ENCODE assay signal across 8 cellular contexts in the genomic region with DNA sequence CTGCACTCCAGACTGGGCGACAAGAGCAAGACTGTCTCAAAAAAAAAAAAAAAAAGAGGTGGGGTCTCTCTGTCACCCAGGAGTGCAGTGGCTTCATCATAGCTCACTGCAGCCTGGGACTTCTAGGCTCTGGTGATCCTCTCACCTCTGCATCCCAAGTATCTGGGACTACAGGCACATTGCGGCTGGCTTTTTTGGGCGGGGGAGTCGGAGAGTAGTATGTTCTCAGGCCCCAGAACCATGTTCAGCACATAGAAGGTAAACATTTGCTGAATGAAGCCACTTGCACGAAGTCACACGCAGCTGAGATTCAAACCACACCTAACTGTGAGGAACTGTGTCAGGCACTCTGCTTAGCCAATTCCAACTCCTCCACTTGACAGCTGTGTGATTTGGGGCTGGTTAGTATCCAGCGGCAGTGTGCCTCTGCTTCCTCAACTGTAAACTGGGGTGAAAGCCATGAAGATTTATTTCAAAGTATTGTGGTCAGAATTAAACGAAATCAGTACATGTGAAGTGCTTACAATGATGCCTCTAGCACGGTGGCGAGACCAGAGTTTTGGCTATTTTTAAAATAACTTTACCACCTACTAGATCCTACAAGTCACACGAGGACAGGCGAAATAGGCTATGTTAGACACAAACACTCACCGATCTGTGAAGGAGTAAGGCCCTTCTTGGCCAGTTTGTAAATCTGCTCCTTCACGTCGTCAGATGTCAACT. TPM values are rescaled to one million over a fixed set of nuclear protein-coding genes. Genes with fewer than 3 reads are reported as not detected.
DNase-seq lines count a peak whose midpoint lies in the region; ATAC-seq and TF ChIP-seq lines count a peak whose summit lies in the region.

No MANE protein-coding gene starts in this region.

- H3K4ac ChIP-seq in IMR-90 (ENCODE audit: low read depth, low read length): peak overlapping the region; percentile 78

- H3K79me1 ChIP-seq in IMR-90 (ENCODE audit: low read depth in 1 of 2, low read length in 2 of 2): peaks cover 12 to 29% of the 10 kb centered on the region in 2 experiments

- 0 out of 2 replicates have a peak, but pooled peaks cover 3% of the 10 kb centered on the region for H3K9me1 ChIP-seq in IMR-90 (ENCODE audit: insufficient read depth, low read length)

- intact Hi-C loops in IMR-90 (cut with micrococcal nuclease) (no loop called here), body of pancreas (cut with DNase I) (no loop called here)

- peak overlapping the region; percentile 30 for H4K5ac ChIP-seq in IMR-90 (ENCODE audit: low read depth, low read length)

- TF ChIP-seq RAD21 in IMR-90 (IDR thresholded peaks at IDR 0.05; ENCODE audit: low read length): no peak

- H3K27me3 ChIP-seq in IMR-90 (ENCODE audit: control insufficient read depth, insufficient read depth, low read length): no peaks in the 10 kb centered on the region
- no peaks in the 10 kb centered on the region for H3K27me3 ChIP-seq in body of pancreas

- ATAC-seq in IMR-90 (ENCODE audit: low read depth): no peak
- no peak for ATAC-seq in body of pancreas
- no peak for ATAC-seq in GM21786 (IDR thresholded peaks at IDR 0.05; ENCODE audit: unreplicated experiment)

- H2BK120ac ChIP-seq in IMR-90 (ENCODE audit: low read depth, low read length): no peak overlapping the region

- H2AK5ac ChIP-seq in IMR-90 (ENCODE audit: low read depth, low read length): peak overlapping the region; percentile 81

- no peak overlapping the region for H2BK20ac ChIP-seq in IMR-90 (ENCODE audit: low read depth, low read length)

- dilution Hi-C loops in IMR-90 (cut with HindIII; ENCODE audit: low sequenced_read_pairs, unreplicated experiment): no loop called here

- in situ Hi-C loops in IMR-90 (cut with MboI; ENCODE audit: low sequenced_read_pairs): no loop called here

- peak overlapping the region; percentile 57 for H4K91ac ChIP-seq in IMR-90 (ENCODE audit: insufficient read depth, low read depth, low read length)

- H2AK9ac ChIP-seq in IMR-90 (replicated peaks; ENCODE audit: low read depth, low read length, poor library complexity): peak overlapping the region; percentile 95

- peak overlapping the region; percentile 91 for H3K4me2 ChIP-seq in IMR-90 (ENCODE audit: low read depth, low read length)

- no TSS peak for BruUV-seq in IMR-90 (replicated peaks; lab: Mats Ljungman, UMichigan)

- H3K36me3 ChIP-seq in IMR-90 (ENCODE audit: control insufficient read depth, insufficient read depth, low read length) (peaks cover 11% of the 10 kb centered on the region), body of pancreas (replicated peaks in 1 of 2; ENCODE audit: insufficient read depth in 1 of 2, low read depth in 2 of 2) (peaks cover 6 to 21% of the 10 kb centered on the region in 2 donors), urinary bladder (ENCODE audit: insufficient read depth) (peaks cover 6% of the 10 kb centered on the region)

- H2BK5ac ChIP-seq in IMR-90 (ENCODE audit: low read depth, low read length, poor library complexity, severe bottlenecking): peak overlapping the region; percentile 80

- WGBS in IMR-90 (ENCODE audit: extremely low coverage in 2 of 2, insufficient read length in 1 of 2), 2 experiments: 45% methylated on average over 5 of the region's 15 CpGs; no CpG with 5 or more reads in 1 of the 2 experiments
- WGBS in body of pancreas, 2 donors: 6 to 14% methylated on average over 14 to 15 of the region's 15 CpGs
- WGBS in urinary bladder: 17% methylated on average over 15 of the region's 15 CpGs

- H3K4me3 ChIP-seq in IMR-90 (ENCODE audit: insufficient read depth, low read depth, low read length) (peak overlapping the region; percentile 72), body of pancreas (peak overlapping the region; percentile 84 to 88), urinary bladder (ENCODE audit: low read depth, low read length) (peak overlapping the region; percentile 76)

- H3K4me1 ChIP-seq in IMR-90 (ENCODE audit: control insufficient read depth, insufficient read depth, low read length) (peaks cover 4% of the 10 kb centered on the region; the same call in 1 of the 2 replicates), body of pancreas (peaks cover 29% of the 10 kb centered on the region), urinary bladder (ENCODE audit: insufficient read depth) (peaks cover 1% of the 10 kb centered on the region)

- peak overlapping the region; percentile 70 for H3K23ac ChIP-seq in IMR-90 (ENCODE audit: low read depth, low read length)

- POLR2A ChIA-PET in IMR-90 (lab: Charles Lee; ENCODE audit: unreplicated experiment): no interaction called here

- TF ChIP-seq POLR2A in IMR-90 (IDR thresholded peaks at IDR 0.05; ENCODE audit: low read depth, low read length) (no peak; the same call in 1 of the 2 replicates), body of pancreas (IDR thresholded peaks at IDR 0.05) (no peak)

- peak overlapping the region; percentile 89 for H3K9ac ChIP-seq in IMR-90 (ENCODE audit: low read depth, low read length)

- H4K8ac ChIP-seq in IMR-90 (ENCODE audit: low read depth in 2 of 2, low read length in 2 of 2): peak overlapping the region; percentile 70 to 94

- TF ChIP-seq CTCF in 22Rv1 (IDR thresholded peaks at IDR 0.05): no peak
- TF ChIP-seq CTCF in IMR-90 (conservative IDR thresholded peaks at IDR 0.05; ENCODE audit: low read depth, low read length): no peak
- no peak for TF ChIP-seq CTCF in body of pancreas (IDR thresholded peaks at IDR 0.05)

- peak overlapping the region; percentile 75 for H3K56ac ChIP-seq in IMR-90 (ENCODE audit: extremely low read depth, insufficient read depth, low read length)

- peak overlapping the region; percentile 97 for H2AFZ ChIP-seq in IMR-90 (replicated peaks; ENCODE audit: low read length, poor library complexity)

- no peak overlapping the region for H2BK15ac ChIP-seq in IMR-90 (ENCODE audit: low read depth, low read length)

- peak; percentile 2 for DNase-seq in IMR-90
- peak in 1 of 4 donors; percentile 22 for DNase-seq in body of pancreas
- peak; percentile 10 to 17 for DNase-seq in lung microvascular endothelial cell (ENCODE audit: low read depth in 2 of 2)
- no peak for DNase-seq in NCI-H2196 treated with DMSO at 0.1 percent for 48 hours (lab: John Stamatoyannopoulos, UW; ENCODE audit: unreplicated experiment)
- DNase-seq in NCI-H82 treated with DMSO at 0.1 percent for 48 hours (lab: John Stamatoyannopoulos, UW; ENCODE audit: unreplicated experiment): no peak

- CTCF ChIA-PET in IMR-90 (lab: Yijun Ruan, JAX): no interaction called here

- H3K14ac ChIP-seq in IMR-90 (replicated peaks; ENCODE audit: low read depth, low read length): peak overlapping the region; percentile 75

- H3K27ac ChIP-seq in 22Rv1 (peak overlapping the region; percentile 95), IMR-90 (ENCODE audit: insufficient read depth, low read length) (peak overlapping the region; percentile 83), body of pancreas (peak overlapping the region; percentile 75 to 94 (median 90)), urinary bladder (ENCODE audit: low read depth) (no peak overlapping the region)

- H3K9me3 ChIP-seq in IMR-90 (ENCODE audit: control insufficient read depth, insufficient read depth, low read length): no peaks in the 10 kb centered on the region
- H3K9me3 ChIP-seq in body of pancreas: no peaks in the 10 kb centered on the region

- peak overlapping the region; percentile 5; the same call in 1 of the 2 replicates for H3K18ac ChIP-seq in IMR-90 (ENCODE audit: low read depth, low read length)

- H4K20me1 ChIP-seq in IMR-90 (ENCODE audit: insufficient read depth, low read length): peaks cover 9% of the 10 kb centered on the region; the same call in 1 of the 2 replicates

TF ChIP-seq in IMR-90, 13 proteins besides CTCF, POLR2A, EP300 and RAD21:
- no peak for TF ChIP-seq MXI1 (IDR thresholded peaks at IDR 0.05; ENCODE audit: borderline replicate concordance, low read depth, low read length)
- no peak for TF ChIP-seq FOS (IDR thresholded peaks at IDR 0.05; ENCODE audit: low read depth, low read length)
- no peak for TF ChIP-seq NFE2L2 (IDR thresholded peaks at IDR 0.05; ENCODE audit: low read depth, low read length)
- no peak for TF ChIP-seq MAFK (IDR thresholded peaks at IDR 0.05; ENCODE audit: low read depth, low read length)
- no peak for TF ChIP-seq CEBPB (IDR thresholded peaks at IDR 0.05; ENCODE audit: low read depth, low read length)
- TF ChIP-seq RCOR1 (IDR thresholded peaks at IDR 0.05; ENCODE audit: insufficient replicate concordance, low read length): no peak
- no peak for TF ChIP-seq MAZ (IDR thresholded peaks at IDR 0.05; ENCODE audit: borderline replicate concordance, low read depth, low read length)
- TF ChIP-seq, protein P1, sequence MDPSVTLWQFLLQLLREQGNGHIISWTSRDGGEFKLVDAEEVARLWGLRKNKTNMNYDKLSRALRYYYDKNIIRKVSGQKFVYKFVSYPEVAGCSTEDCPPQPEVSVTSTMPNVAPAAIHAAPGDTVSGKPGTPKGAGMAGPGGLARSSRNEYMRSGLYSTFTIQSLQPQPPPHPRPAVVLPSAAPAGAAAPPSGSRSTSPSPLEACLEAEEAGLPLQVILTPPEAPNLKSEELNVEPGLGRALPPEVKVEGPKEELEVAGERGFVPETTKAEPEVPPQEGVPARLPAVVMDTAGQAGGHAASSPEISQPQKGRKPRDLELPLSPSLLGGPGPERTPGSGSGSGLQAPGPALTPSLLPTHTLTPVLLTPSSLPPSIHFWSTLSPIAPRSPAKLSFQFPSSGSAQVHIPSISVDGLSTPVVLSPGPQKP (IDR thresholded peaks at IDR 0.05; ENCODE audit: borderline replicate concordance, low read depth, low read length): no peak
- no peak for TF ChIP-seq BHLHE40 (IDR thresholded peaks at IDR 0.05; ENCODE audit: low read depth, low read length)
- no peak for TF ChIP-seq CHD1 (IDR thresholded peaks at IDR 0.05; ENCODE audit: low read depth, low read length)
- TF ChIP-seq SMC3 (IDR thresholded peaks at IDR 0.05; ENCODE audit: low read depth, low read length): no peak
- TF ChIP-seq RFX5 (IDR thresholded peaks at IDR 0.05; ENCODE audit: low read depth, low read length): no peak
- TF ChIP-seq, protein P2, sequence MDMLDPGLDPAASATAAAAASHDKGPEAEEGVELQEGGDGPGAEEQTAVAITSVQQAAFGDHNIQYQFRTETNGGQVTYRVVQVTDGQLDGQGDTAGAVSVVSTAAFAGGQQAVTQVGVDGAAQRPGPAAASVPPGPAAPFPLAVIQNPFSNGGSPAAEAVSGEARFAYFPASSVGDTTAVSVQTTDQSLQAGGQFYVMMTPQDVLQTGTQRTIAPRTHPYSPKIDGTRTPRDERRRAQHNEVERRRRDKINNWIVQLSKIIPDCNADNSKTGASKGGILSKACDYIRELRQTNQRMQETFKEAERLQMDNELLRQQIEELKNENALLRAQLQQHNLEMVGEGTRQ (IDR thresholded peaks at IDR 0.05; ENCODE audit: low read depth, low read length): no peak

RNA-seq across cellular contexts. Expression of gene RPS13, which starts 0.8 kb away (rescaled TPM):
- total RNA-seq in IMR-90 (2012; rRNA removed) (548 and 1,189 TPM in 2 replicates), body of pancreas (100 to 1,000 TPM; 660 to 806 TPM), lung microvascular endothelial cell (1,169 and 1,233 TPM in 2 replicates), urinary bladder (1,045 TPM)
- polyA plus RNA-seq in IMR-90 (2012; rRNA removed) (606 and 701 TPM in 2 replicates), urinary bladder (2,008 TPM)
- 446 and 520 TPM in 2 replicates for polyA plus RNA-seq in IMR-90 (2012; cell fraction: cytosol; rRNA removed)
- 164 and 433 TPM in 2 replicates for polyA plus RNA-seq in IMR-90 (2012; cell fraction: nucleus; rRNA removed; ENCODE audit: low replicate concordance)

Comparison
In these comparisons a context has a peak if more than half of its experiments do, and no peak if none do; other contexts are left out.
1. DNase-seq: peak in IMR-90 (single experiment) and lung microvascular endothelial cell (2 of 2); none in NCI-H2196 treated with DMSO at 0.1 percent for 48 hours (single experiment) and NCI-H82 treated with DMSO at 0.1 percent for 48 hours (single experiment).
2. Peak in every context shown above with its lines, with median percentiles within 50 percentile points of each other: H3K4me3 ChIP-seq.